ENCODE assay signal across 22 cellular contexts in genomic region chr6:46320505-46320904, GRCh38.
DNase-seq lines count a peak whose midpoint lies in the region; ATAC-seq and TF ChIP-seq lines count a peak whose summit lies in the region.
"Had no signal": no experiment of that assay in that cellular context is flagged by ENCODE, and none has a peak within 500 bp of the region (broad histone marks: within the 10 kb centered on the region; RNA-seq: fewer than 3 reads in every experiment).

No MANE protein-coding gene starts in this region.

- H3K4me1 ChIP-seq in mesenchymal stem cell (ENCODE audit: control insufficient read depth, insufficient read depth, low read depth, low read length) (peaks cover 5% of the 10 kb centered on the region), subcutaneous abdominal adipose tissue (ENCODE audit: control insufficient read depth in 5 of 5, insufficient read depth in 5 of 5, low read length in 5 of 5) (peaks cover 0 to 29% (median 14%) of the 10 kb centered on the region in 5 donors)

- H2BK12ac ChIP-seq in mesenchymal stem cell (ENCODE audit: low read length in 2 of 2), result no peak overlapping the region

- H3K36me3 Mint-ChIP-seq in activated T-cell treated with anti-CD3 and anti-CD28 coated beads, Interleukin-2, amount 50 U/mL, for 72 hours (ENCODE audit: insufficient read depth in 2 of 2), result no peaks in the 10 kb centered on the region
- H3K36me3 Mint-ChIP-seq in activated T-cell treated with anti-CD3 and anti-CD28 coated beads, Interleukin-2, amount 50 U/mL, for 4 hours (ENCODE audit: insufficient read depth), result no peaks in the 10 kb centered on the region
- H3K36me3 Mint-ChIP-seq: CD8-positive, alpha-beta memory T cell had no signal

- H2BK120ac ChIP-seq in mesenchymal stem cell (ENCODE audit: low read depth, low read length), result no peak overlapping the region

- H4K91ac ChIP-seq in mesenchymal stem cell (ENCODE audit: low read length), result no peak overlapping the region

- WGBS in mesenchymal stem cell, result 50% methylated on average over 2 of the region's 2 CpGs

- no peak overlapping the region for H2BK5ac ChIP-seq in mesenchymal stem cell (ENCODE audit: low read depth, low read length, poor library complexity, severe bottlenecking)

- peak overlapping the region; percentile 39 for H3K27ac Mint-ChIP-seq in activated T-cell treated with anti-CD3 and anti-CD28 coated beads, Interleukin-2, amount 50 U/mL, for 72 hours
- H3K27ac Mint-ChIP-seq: CD8-positive, alpha-beta memory T cell had no signal

- H3K4me3 Mint-ChIP-seq in activated T-cell treated with anti-CD3 and anti-CD28 coated beads, Interleukin-2, amount 50 U/mL, for 72 hours, result peak overlapping the region in 1 of 2 donors; percentile 59
- H3K4me3 Mint-ChIP-seq in activated T-cell treated with anti-CD3 and anti-CD28 coated beads, Interleukin-2, amount 50 U/mL, for 4 hours, result no peak overlapping the region
- H3K4me3 Mint-ChIP-seq: CD8-positive, alpha-beta memory T cell had no signal

- peaks cover 28% of the 10 kb centered on the region for H3K4me1 Mint-ChIP-seq in activated T-cell treated with anti-CD3 and anti-CD28 coated beads, Interleukin-2, amount 50 U/mL, for 72 hours (ENCODE audit: low read depth)
- H3K4me1 Mint-ChIP-seq in activated T-cell treated with anti-CD3 and anti-CD28 coated beads, Interleukin-2, amount 50 U/mL, for 4 hours (ENCODE audit: low read depth), result no peaks in the 10 kb centered on the region

- DNase-seq in activated T-cell treated with anti-CD3 and anti-CD28 coated beads, Interleukin-2, amount 50 U/mL, for 72 hours, result no peak
- no peak for DNase-seq in activated T-cell treated with anti-CD3 and anti-CD28 coated beads, Interleukin-2, amount 50 U/mL, for 4 hours
- peak; percentile 12 to 24 for DNase-seq in cardiac fibroblast (ENCODE audit: low read depth in 2 of 2)
- peak; percentile 7 for DNase-seq in mesenchymal stem cell
- DNase-seq in cerebellar nuclear complex (lab: John Stamatoyannopoulos, UW), result no peak
- DNase-seq in NCI-H345 (lab: John Stamatoyannopoulos, UW), result no peak
- no peak for DNase-seq in T-helper 2 cell
- DNase-seq: ACHN; AML-193; Calu3; CD8-positive, alpha-beta memory T cell; DMS153; KG1; NCI-H1105; NCI-H2029 treated with DMSO at 0.1 percent for 48 hours; NCI-H524 treated with DMSO at 0.1 percent for 48 hours; NCI-H82; OCI-M1 had no signal

- peaks cover 6% of the 10 kb centered on the region for H3K27me3 Mint-ChIP-seq in activated T-cell treated with anti-CD3 and anti-CD28 coated beads, Interleukin-2, amount 50 U/mL, for 72 hours (ENCODE audit: low read depth)
- peaks cover 6% of the 10 kb centered on the region for H3K27me3 Mint-ChIP-seq in activated T-cell treated with anti-CD3 and anti-CD28 coated beads, Interleukin-2, amount 50 U/mL, for 4 hours (ENCODE audit: low read depth)

- H3K27me3 ChIP-seq in mesenchymal stem cell (ENCODE audit: control insufficient read depth in 1 of 2, insufficient read depth in 1 of 2, low read length in 2 of 2) (no peaks in the 10 kb centered on the region), subcutaneous abdominal adipose tissue (ENCODE audit: control insufficient read depth in 5 of 5, insufficient read depth in 4 of 5, low read length in 5 of 5) (no peaks in the 10 kb centered on the region)

- H3K27ac ChIP-seq in mesenchymal stem cell (ENCODE audit: low read length, poor library complexity, severe bottlenecking), result no peak overlapping the region
- peak overlapping the region; percentile 88 for H3K27ac ChIP-seq in subcutaneous abdominal adipose tissue (ENCODE audit: low read depth, low read length)
- H3K27ac ChIP-seq: 22Rv1, C4-2B had no signal

- H3K4me3 ChIP-seq in cardiac fibroblast (replicated peaks in 1 of 2; ENCODE audit: low read depth in 2 of 2, low read length in 2 of 2), result no peak overlapping the region
- H3K4me3 ChIP-seq in mesenchymal stem cell (ENCODE audit: insufficient read depth in 1 of 2, low read depth in 1 of 2, low read length in 2 of 2), result no peak overlapping the region
- no peak overlapping the region for H3K4me3 ChIP-seq in subcutaneous abdominal adipose tissue (ENCODE audit: low read depth in 1 of 5, low read length in 5 of 5)

- H3K79me1 ChIP-seq in mesenchymal stem cell (replicated peaks; ENCODE audit: low read length, poor library complexity, severe bottlenecking), result no peaks in the 10 kb centered on the region

- no peak overlapping the region for H3K23ac ChIP-seq in mesenchymal stem cell (ENCODE audit: low read length in 2 of 2)

- H3K36me3 ChIP-seq in mesenchymal stem cell (ENCODE audit: control insufficient read depth in 1 of 2, insufficient read depth in 2 of 2, low read depth in 1 of 2, low read length in 2 of 2) (no peaks in the 10 kb centered on the region), subcutaneous abdominal adipose tissue (ENCODE audit: control insufficient read depth in 5 of 5, insufficient read depth in 5 of 5, low read length in 5 of 5) (no peaks in the 10 kb centered on the region)

- H3K18ac ChIP-seq in mesenchymal stem cell (ENCODE audit: low read depth in 1 of 2, low read length in 2 of 2), result no peak overlapping the region

- no peak overlapping the region for H3K14ac ChIP-seq in mesenchymal stem cell (ENCODE audit: low read length in 2 of 2)

- no peak overlapping the region for H2BK15ac ChIP-seq in mesenchymal stem cell (ENCODE audit: low read depth, poor library complexity, severe bottlenecking)

- no peak overlapping the region for H4K8ac ChIP-seq in mesenchymal stem cell (ENCODE audit: low read length)

- no peak for TF ChIP-seq CTCF in cardiac fibroblast (IDR thresholded peaks at IDR 0.05; ENCODE audit: low read depth, low read length)

- no peak overlapping the region for H3K4ac ChIP-seq in mesenchymal stem cell (ENCODE audit: low read depth in 1 of 2, low read length in 2 of 2)

- H2AK5ac ChIP-seq in mesenchymal stem cell (ENCODE audit: low read length, severe bottlenecking), result no peak overlapping the region

- no peak overlapping the region for H3K4me2 ChIP-seq in mesenchymal stem cell (ENCODE audit: low read length, poor library complexity, severe bottlenecking)

- H2AFZ ChIP-seq in mesenchymal stem cell (ENCODE audit: low read depth, low read length), result no peak overlapping the region

- no peak overlapping the region for H3K9ac ChIP-seq in mesenchymal stem cell (ENCODE audit: low read length)
- H3K9ac ChIP-seq in subcutaneous abdominal adipose tissue (ENCODE audit: low read length in 5 of 5), result peak overlapping the region in 2 of 5 donors; percentile 6 to 42

- no peak for ATAC-seq in activated T-cell treated with anti-CD3 and anti-CD28 coated beads, Interleukin-2, amount 50 U/mL, for 72 hours (replicated peaks in 1 of 2)
- ATAC-seq in activated T-cell treated with anti-CD3 and anti-CD28 coated beads, Interleukin-2, amount 50 U/mL, for 4 hours, result no peak
- ATAC-seq: Right ventricle myocardium inferior had no signal

- H3K9me3 Mint-ChIP-seq in activated T-cell treated with anti-CD3 and anti-CD28 coated beads, Interleukin-2, amount 50 U/mL, for 72 hours, result no peaks in the 10 kb centered on the region
- no peaks in the 10 kb centered on the region for H3K9me3 Mint-ChIP-seq in activated T-cell treated with anti-CD3 and anti-CD28 coated beads, Interleukin-2, amount 50 U/mL, for 4 hours
- H3K9me3 Mint-ChIP-seq: CD8-positive, alpha-beta memory T cell had no signal

- no peaks in the 10 kb centered on the region for H3K9me3 ChIP-seq in mesenchymal stem cell (ENCODE audit: control insufficient read depth, low read length)
- no peaks in the 10 kb centered on the region for H3K9me3 ChIP-seq in subcutaneous abdominal adipose tissue (ENCODE audit: control insufficient read depth in 5 of 5, low read length in 5 of 5)

Comparison
In these comparisons a context has a peak if more than half of its experiments do, and no peak if none do; other contexts are left out.
1. DNase-seq: peak in cardiac fibroblast (2 of 2) and mesenchymal stem cell (single experiment); none in activated T-cell treated with anti-CD3 and anti-CD28 coated beads, Interleukin-2, amount 50 U/mL, for 72 hours (0 of 2), activated T-cell treated with anti-CD3 and anti-CD28 coated beads, Interleukin-2, amount 50 U/mL, for 4 hours (single experiment), cerebellar nuclear complex (0 of 2), NCI-H345 (single experiment) and T-helper 2 cell (0 of 5).